ENCODE assay signal across 12 cellular contexts in the genomic region with DNA sequence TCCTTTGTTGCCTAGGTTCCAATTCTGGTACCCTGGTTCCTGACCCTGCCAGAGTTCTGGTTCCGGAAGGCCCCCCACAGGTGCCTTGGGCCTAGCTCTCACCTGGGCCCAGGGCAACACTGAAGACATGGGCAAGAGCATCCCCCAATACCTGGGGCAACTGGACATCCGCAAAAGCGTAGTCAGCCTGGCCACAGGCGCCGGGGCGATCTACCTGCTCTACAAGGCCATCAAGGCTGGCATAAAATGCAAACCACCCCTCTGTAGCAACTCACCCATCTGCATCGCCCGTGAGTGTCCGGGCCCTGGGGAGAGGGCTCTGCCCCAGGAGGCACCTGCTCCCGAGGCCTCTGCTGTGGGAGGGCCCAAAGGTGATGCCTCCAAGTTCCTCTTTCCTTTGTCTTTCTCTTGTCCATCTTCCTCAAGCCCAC. TPM values are rescaled to one million over a fixed set of nuclear protein-coding genes. Genes with fewer than 3 reads are reported as not detected.
DNase-seq lines count a peak whose midpoint lies in the region; ATAC-seq and TF ChIP-seq lines count a peak whose summit lies in the region.
"Had no signal": no experiment of that assay in that cellular context is flagged by ENCODE, and none has a peak within 500 bp of the region (broad histone marks: within the 10 kb centered on the region; RNA-seq: fewer than 3 reads in every experiment).

ARMC12 (plus strand) TSS at position 51 of the 431 bp plus-strand sequence; CDS start at position 128, 77 bp downstream.

- peaks cover 5% of the 10 kb centered on the region for H3F3A ChIP-seq in neural cell (ENCODE audit: insufficient read depth, low read length, poor library complexity, severe bottlenecking)

- no peaks in the 10 kb centered on the region for H3K36me3 ChIP-seq in CD4-positive, alpha-beta memory T cell (ENCODE audit: insufficient read depth, low read length)
- H3K36me3 ChIP-seq in neural cell (ENCODE audit: insufficient read depth, low read length): no peaks in the 10 kb centered on the region
- H3K36me3 ChIP-seq: pancreas, upper lobe of right lung had no signal

- DNase-seq in CD4-positive, alpha-beta memory T cell: no peak
- DNase-seq in activated CD8-positive, alpha-beta T cell treated with anti-CD3 and anti-CD28 coated beads for 36 hours: no peak
- no peak for DNase-seq in ACHN
- DNase-seq in EL: no peak
- DNase-seq: cerebellar nuclear complex had no signal

- in situ Hi-C loops in ACHN (cut with HindIII; ENCODE audit: low pct_ligation_motif_present, low pct_unique_long_range_greater_than_20kb, low sequenced_read_pairs): loop anchor here (25.0 kb wide), 1 partner anchor 175 kb away; no protein-coding TSS in a partner anchor

- no peaks in the 10 kb centered on the region for H3K36me3 Mint-ChIP-seq in CD4-positive, alpha-beta memory T cell
- no peaks in the 10 kb centered on the region for H3K36me3 Mint-ChIP-seq in activated CD8-positive, alpha-beta T cell treated with anti-CD3 and anti-CD28 coated beads for 36 hours (ENCODE audit: low read depth)

- H3K79me2 ChIP-seq in neural cell (replicated peaks; ENCODE audit: insufficient read depth, low read length): no peaks in the 10 kb centered on the region

- H3K9me3 Mint-ChIP-seq in CD4-positive, alpha-beta memory T cell: no peaks in the 10 kb centered on the region
- no peaks in the 10 kb centered on the region for H3K9me3 Mint-ChIP-seq in activated CD8-positive, alpha-beta T cell treated with anti-CD3 and anti-CD28 coated beads for 36 hours

- H3K4me3 ChIP-seq in CD4-positive, alpha-beta memory T cell (ENCODE audit: low read length in 2 of 2): no peak within 1 kb of the TSS
- no peak within 1 kb of the TSS for H3K4me3 ChIP-seq in neural cell (ENCODE audit: low read length)
- H3K4me3 ChIP-seq: pancreas, upper lobe of right lung had no signal

- no peaks in the 10 kb centered on the region for H3K27me3 ChIP-seq in CD4-positive, alpha-beta memory T cell (ENCODE audit: insufficient read depth, low read length)
- no peaks in the 10 kb centered on the region for H3K27me3 ChIP-seq in neural cell (ENCODE audit: insufficient read depth, low read depth, low read length)
- H3K27me3 ChIP-seq: pancreas, upper lobe of right lung had no signal

- H2AFZ ChIP-seq in neural cell (ENCODE audit: low read depth, low read length): peak within 1 kb of the TSS; percentile 18

- H3K27ac Mint-ChIP-seq in CD4-positive, alpha-beta memory T cell: peak within 1 kb of the TSS; percentile 79 to 94 (median 89)
- H3K27ac Mint-ChIP-seq in activated CD8-positive, alpha-beta T cell treated with anti-CD3 and anti-CD28 coated beads for 36 hours: peak within 1 kb of the TSS; percentile 77

- peaks cover 30 to 58% (median 44%) of the 10 kb centered on the region in 4 donors for H3K4me1 Mint-ChIP-seq in CD4-positive, alpha-beta memory T cell
- peaks cover 47% of the 10 kb centered on the region for H3K4me1 Mint-ChIP-seq in activated CD8-positive, alpha-beta T cell treated with anti-CD3 and anti-CD28 coated beads for 36 hours (ENCODE audit: low read depth)

- TF ChIP-seq CTCF in 22Rv1 (IDR thresholded peaks at IDR 0.05) (no peak), neural cell (IDR thresholded peaks at IDR 0.05; ENCODE audit: poor library complexity, severe bottlenecking) (no peak)
- TF ChIP-seq CTCF in activated CD8-positive, alpha-beta T cell treated with anti-CD3 and anti-CD28 coated beads for 36 hours (IDR thresholded peaks at IDR 0.05): no peak

- no peak within 1 kb of the TSS for H3K4me2 ChIP-seq in neural cell (ENCODE audit: low read length)

- peaks cover 54% of the 10 kb centered on the region for H3K4me1 ChIP-seq in CD4-positive, alpha-beta memory T cell (ENCODE audit: insufficient read depth, low read length)

- peak within 1 kb of the TSS; percentile 100 for H3K27ac ChIP-seq in 22Rv1
- no peak within 1 kb of the TSS for H3K27ac ChIP-seq in CD4-positive, alpha-beta memory T cell (ENCODE audit: low read depth, low read length)
- no peak within 1 kb of the TSS for H3K27ac ChIP-seq in neural cell (ENCODE audit: low read length)
- H3K27ac ChIP-seq: pancreas, upper lobe of right lung had no signal

- H3K27me3 Mint-ChIP-seq in CD4-positive, alpha-beta memory T cell: no peaks in the 10 kb centered on the region
- no peaks in the 10 kb centered on the region for H3K27me3 Mint-ChIP-seq in activated CD8-positive, alpha-beta T cell treated with anti-CD3 and anti-CD28 coated beads for 36 hours

- intact Hi-C loops in CD4-positive, alpha-beta memory T cell (cut with micrococcal nuclease): loop anchor here (1.0 to 5.0 kb wide), 7 partner anchors 21 to 440 kb away; partner anchors contain the start of genes DEF6, FANCE and PPARD
- intact Hi-C loops in activated CD8-positive, alpha-beta T cell treated with anti-CD3 and anti-CD28 coated beads for 36 hours (cut with micrococcal nuclease): loop anchor here (1.0 kb wide), 2 partner anchors 153 to 215 kb away; no protein-coding TSS in a partner anchor

- no peak for TF ChIP-seq EP300 in neural cell (conservative IDR thresholded peaks at IDR 0.05; ENCODE audit: poor library complexity, severe bottlenecking)

- no peaks in the 10 kb centered on the region for H3K9me3 ChIP-seq in CD4-positive, alpha-beta memory T cell (ENCODE audit: control insufficient read depth in 1 of 2, low read length in 2 of 2)
- no peaks in the 10 kb centered on the region for H3K9me3 ChIP-seq in neural cell (ENCODE audit: low read length)
- H3K9me3 ChIP-seq: Caco-2, pancreas, upper lobe of right lung had no signal

- POLR2A ChIA-PET in CD4-positive, alpha-beta memory T cell (lab: Charles Lee; ENCODE audit: partially characterized antibody): interaction anchor here (0.8 to 3.4 kb wide), 16 partner anchors 10 to 285 kb away, joined by 3 to 35 read pairs (median 6); partner anchors contain the start of gene FANCE
- POLR2A ChIA-PET in activated CD8-positive, alpha-beta T cell treated with anti-CD3 and anti-CD28 coated beads for 36 hours (lab: Charles Lee): interaction anchor here (0.6 to 2.1 kb wide), 4 partner anchors 9 to 113 kb away, joined by 3 to 6 read pairs (median 4); no protein-coding TSS in a partner anchor

- no peaks in the 10 kb centered on the region for H3K9me2 ChIP-seq in neural cell (ENCODE audit: insufficient read depth, low read length)

- H3K4me3 Mint-ChIP-seq in CD4-positive, alpha-beta memory T cell: peak within 1 kb of the TSS in 6 of 8 donors; percentile 60 to 81 (median 68)
- peak within 1 kb of the TSS; percentile 31 for H3K4me3 Mint-ChIP-seq in activated CD8-positive, alpha-beta T cell treated with anti-CD3 and anti-CD28 coated beads for 36 hours

- CTCF ChIA-PET in CD4-positive, alpha-beta memory T cell (lab: Charles Lee; ENCODE audit: partially characterized antibody): interaction anchor here (0.6 to 17.0 kb wide), 52 partner anchors 11 to 815 kb away, joined by 3 to 360 read pairs (median 6); partner anchors contain the start of genes FKBP5, PPARD and RPL10A
- CTCF ChIA-PET in activated CD8-positive, alpha-beta T cell treated with anti-CD3 and anti-CD28 coated beads for 36 hours (lab: Charles Lee): interaction anchor here (0.7 to 9.6 kb wide), 56 partner anchors 9 to 441 kb away, joined by 3 to 272 read pairs (median 8); partner anchors contain the start of genes FANCE and FKBP5

- no peak within 1 kb of the TSS for H3K9ac ChIP-seq in neural cell (ENCODE audit: low read length)

- no peak for TF ChIP-seq RAD21 in neural cell (conservative IDR thresholded peaks at IDR 0.05)

- H4K20me1 ChIP-seq in neural cell (ENCODE audit: insufficient read depth): no peaks in the 10 kb centered on the region

- no peak for ATAC-seq in activated CD8-positive, alpha-beta T cell treated with anti-CD3 and anti-CD28 coated beads for 36 hours
- no peak for ATAC-seq in GM18517 (IDR thresholded peaks at IDR 0.05; ENCODE audit: unreplicated experiment)
- ATAC-seq in GM21360 (IDR thresholded peaks at IDR 0.05; ENCODE audit: unreplicated experiment): no peak

TF ChIP-seq in neural cell, 6 proteins besides CTCF, POLR2A, EP300 and RAD21:
- TF ChIP-seq REST (IDR thresholded peaks at IDR 0.05; ENCODE audit: borderline replicate concordance) (no peak), POLR2AphosphoS5 (IDR thresholded peaks at IDR 0.05) (no peak), TAF1 (IDR thresholded peaks at IDR 0.05; ENCODE audit: low read depth) (no peak), SMC3 (conservative IDR thresholded peaks at IDR 0.05; ENCODE audit: poor library complexity) (no peak), MXI1 (conservative IDR thresholded peaks at IDR 0.05; ENCODE audit: poor library complexity, severe bottlenecking) (no peak), EZH2 (IDR thresholded peaks at IDR 0.05; ENCODE audit: borderline replicate concordance, insufficient read depth, low read length, poor library complexity, severe bottlenecking) (no peak)
TF ChIP-seq in neural cell: peak in this region for 0.

RNA-seq across cellular contexts. Expression of gene ARMC12, which starts in this region (rescaled TPM):
- total RNA-seq in CD4-positive, alpha-beta memory T cell: 1 to 10 TPM in 1 of 2 experiments, under 1 TPM in 1; 0.69 to 1.3 TPM
- under 1 TPM in 1 of 2 donors, not detected in 1; 0.28 TPM for polyA plus RNA-seq in CD4-positive, alpha-beta memory T cell
- total RNA-seq in activated CD8-positive, alpha-beta T cell treated with anti-CD3 and anti-CD28 coated beads for 36 hours: 1 to 10 TPM; 1.0 to 1.1 TPM
- polyA plus RNA-seq in neural cell: 2.2 and 4.9 TPM in 2 replicates
- 0.49 and 1.3 TPM in 2 replicates for polyA minus RNA-seq in neural cell
- total RNA-seq: Caco-2 had no signal
